In genomic region chr19:57241181-57241580, GRCh38 we compare ENCODE assay signal across 8 cellular contexts. TPM values are rescaled to one million over a fixed set of nuclear protein-coding genes. Genes with fewer than 3 reads are reported as not detected.
A peak's percentile ranks its signal among the peaks of the same experiment; 100 is the strongest.
DNase-seq lines count a peak whose midpoint lies in the region; ATAC-seq and TF ChIP-seq lines count a peak whose summit lies in the region.

No MANE protein-coding gene starts in this region.

- no peaks in the 10 kb centered on the region for H4K20me1 ChIP-seq in GM23248 (ENCODE audit: insufficient read depth)

- in situ Hi-C loops in GM23248 (cut with MboI), result no loop called here

- WGBS in GM23248 (ENCODE audit: low coverage in 1 of 2, low lambda C conversion rate in 2 of 2, missing lambda C conversion rate in 2 of 2), 2 experiments, result 9 to 14% methylated on average over 7 of the region's 7 CpGs
- WGBS in neuronal stem cell (ENCODE audit: extremely low coverage in 2 of 2, insufficient read length in 2 of 2, insufficient replicate concordance in 1 of 2), 2 donors, result no CpG with 5 or more reads among the region's 7 CpGs

- no peak overlapping the region for H2BK12ac ChIP-seq in neuronal stem cell (ENCODE audit: low read length)

- H4K91ac ChIP-seq in neuronal stem cell (ENCODE audit: low read depth, low read length, poor library complexity), result no peak overlapping the region

- H3K14ac ChIP-seq in neuronal stem cell (ENCODE audit: low read length), result no peak overlapping the region

- peaks cover 5% of the 10 kb centered on the region for H3K79me1 ChIP-seq in neuronal stem cell (ENCODE audit: low read depth, low read length)

- peak overlapping the region; percentile 98 for H3K4me3 ChIP-seq in GM23248
- H3K4me3 ChIP-seq in SJCRH30, result peak overlapping the region; percentile 95
- peak overlapping the region; percentile 71 to 85 for H3K4me3 ChIP-seq in neuronal stem cell (ENCODE audit: low read length in 2 of 2)

- no peak for ATAC-seq in GM21576 (IDR thresholded peaks at IDR 0.05; ENCODE audit: unreplicated experiment)

- H3K9me3 ChIP-seq in GM23248 (ENCODE audit: low read depth), result no peaks in the 10 kb centered on the region
- H3K9me3 ChIP-seq in SJCRH30 (replicated peaks), result no peaks in the 10 kb centered on the region
- H3K9me3 ChIP-seq in neuronal stem cell (replicated peaks in 1 of 2; ENCODE audit: control insufficient read depth in 2 of 2, insufficient read depth in 1 of 2, low read depth in 1 of 2, low read length in 2 of 2), result no peaks in the 10 kb centered on the region

- no peaks in the 10 kb centered on the region for H3K9me2 ChIP-seq in GM23248 (ENCODE audit: insufficient read depth)

- peak overlapping the region; percentile 100 for H2AFZ ChIP-seq in GM23248
- peak overlapping the region; percentile 97 for H2AFZ ChIP-seq in neuronal stem cell (ENCODE audit: low read length)

- peak; percentile 57 for DNase-seq in GM23248
- DNase-seq in SJCRH30, result peak in 1 of 2 experiments; percentile 6
- peak; percentile 62 to 72 for DNase-seq in erythroblast (lab: John Stamatoyannopoulos, UW)
- DNase-seq in neuronal stem cell (ENCODE audit: low spot score), result no peak
- no peak for DNase-seq in NCI-H1417 (lab: John Stamatoyannopoulos, UW)
- no peak for DNase-seq in central memory CD4-positive, alpha-beta T cell
- DNase-seq in NCI-H446 treated with DMSO at 0.1 percent for 48 hours (lab: John Stamatoyannopoulos, UW), result no peak

- H3K27ac ChIP-seq in GM23248 (peak overlapping the region; percentile 75), SJCRH30 (peak overlapping the region; percentile 78), neuronal stem cell (replicated peaks; ENCODE audit: low read length) (no peak overlapping the region)

- H2BK120ac ChIP-seq in neuronal stem cell (ENCODE audit: low read depth, low read length), result no peak overlapping the region

- H3K4me1 ChIP-seq in GM23248 (ENCODE audit: insufficient read depth) (peaks cover 12% of the 10 kb centered on the region), SJCRH30 (no peaks in the 10 kb centered on the region; the same call in 1 of the 2 replicates), neuronal stem cell (ENCODE audit: control insufficient read depth in 2 of 2, insufficient read depth in 1 of 2, low read depth in 1 of 2, low read length in 2 of 2) (peaks cover 6 to 8% of the 10 kb centered on the region in 2 donors)

- no peak overlapping the region for H2BK15ac ChIP-seq in neuronal stem cell (ENCODE audit: low read length)

- H3K27me3 ChIP-seq in GM23248 (replicated peaks; ENCODE audit: insufficient read depth), result no peaks in the 10 kb centered on the region
- H3K27me3 ChIP-seq in SJCRH30, result no peaks in the 10 kb centered on the region
- no peaks in the 10 kb centered on the region for H3K27me3 ChIP-seq in neuronal stem cell (ENCODE audit: control insufficient read depth in 3 of 3, insufficient read depth in 3 of 3, low read depth in 1 of 3, low read length in 3 of 3)

- no peak for TF ChIP-seq POLR2A in erythroblast (IDR thresholded peaks at IDR 0.05; ENCODE audit: low read length)

- peaks cover under 1% of the 10 kb centered on the region; the same call in 1 of the 2 replicates for H3K36me3 ChIP-seq in GM23248 (ENCODE audit: low read depth)
- H3K36me3 ChIP-seq in SJCRH30, result peaks cover 12% of the 10 kb centered on the region
- peaks cover 3 to 32% of the 10 kb centered on the region in 2 donors for H3K36me3 ChIP-seq in neuronal stem cell (replicated peaks in 1 of 2; ENCODE audit: control insufficient read depth in 2 of 2, insufficient read depth in 2 of 2, low read length in 2 of 2)

- H3K9ac ChIP-seq in GM23248 (peak overlapping the region; percentile 95), neuronal stem cell (ENCODE audit: low read depth, low read length, poor library complexity) (peak overlapping the region; percentile 92)

- H3K4ac ChIP-seq in neuronal stem cell (ENCODE audit: low read length), result no peak overlapping the region

- no peak overlapping the region for H2BK5ac ChIP-seq in neuronal stem cell (ENCODE audit: low read length)

- H3K4me2 ChIP-seq in GM23248 (ENCODE audit: unreplicated experiment) (peak overlapping the region; percentile 91), neuronal stem cell (ENCODE audit: insufficient read depth, low read length, poor library complexity, severe bottlenecking) (peak overlapping the region; percentile 78)

- H3K18ac ChIP-seq in neuronal stem cell (ENCODE audit: low read length), result no peak overlapping the region

- no peak overlapping the region for H4K8ac ChIP-seq in neuronal stem cell (ENCODE audit: low read depth, low read length)

- no peak overlapping the region for H3K23ac ChIP-seq in neuronal stem cell (ENCODE audit: low read depth, low read length, poor library complexity)

- H3F3A ChIP-seq in GM23248 (ENCODE audit: insufficient read depth), result no peaks in the 10 kb centered on the region

- no peak overlapping the region for H2AK5ac ChIP-seq in neuronal stem cell (ENCODE audit: low read depth, low read length)

- peaks cover 54% of the 10 kb centered on the region for H3K79me2 ChIP-seq in GM23248 (ENCODE audit: insufficient read depth)

RNA-seq across cellular contexts. Expression of gene ZNF805, which starts 0.7 kb away (rescaled TPM):
- 15.8 and 15.9 TPM in 2 replicates for total RNA-seq in GM23248 (2014; rRNA removed; shearing (Covaris generic))
- 2.1 and 3.2 TPM in 2 replicates for polyA plus RNA-seq in GM23248 (2016; fragmentation: Nextera tagmentation; extraction: Ambion mirVana)
- total RNA-seq in SJCRH30 (2014; rRNA removed; shearing (Covaris generic)), result 14.7 and 15.5 TPM in 2 replicates
- 4.1 TPM for polyA plus RNA-seq in neuronal stem cell (2013, experiment 1 of 2)
- polyA plus RNA-seq in neuronal stem cell (2013, experiment 2 of 2), result 4.5 TPM

RNA-seq across cellular contexts. Expression of gene AURKC, which starts 10.4 kb away (rescaled TPM):
- 0.25 and 1.3 TPM in 2 replicates for total RNA-seq in GM23248 (2014; rRNA removed; shearing (Covaris generic))
- 0.23 and 0.43 TPM in 2 replicates for polyA plus RNA-seq in GM23248 (2016; fragmentation: Nextera tagmentation; extraction: Ambion mirVana)
- 0.79 and 0.93 TPM in 2 replicates for total RNA-seq in SJCRH30 (2014; rRNA removed; shearing (Covaris generic))
- polyA plus RNA-seq in neuronal stem cell (2013, experiment 1 of 2), result 7.3 TPM
- 7.1 TPM for polyA plus RNA-seq in neuronal stem cell (2013, experiment 2 of 2)

RNA-seq across cellular contexts. Expression of gene ZNF460, which starts 39.1 kb away (rescaled TPM):
- 49.3 and 59.9 TPM in 2 replicates for total RNA-seq in GM23248 (2014; rRNA removed; shearing (Covaris generic))
- 7.6 and 8.5 TPM in 2 replicates for polyA plus RNA-seq in GM23248 (2016; fragmentation: Nextera tagmentation; extraction: Ambion mirVana)
- 39.4 and 40.5 TPM in 2 replicates for total RNA-seq in SJCRH30 (2014; rRNA removed; shearing (Covaris generic))
- 4.5 TPM for polyA plus RNA-seq in neuronal stem cell (2013, experiment 1 of 2)
- 5.6 TPM for polyA plus RNA-seq in neuronal stem cell (2013, experiment 2 of 2)

RNA-seq across cellular contexts. Expression of gene ZNF264, which starts 49.9 kb away (rescaled TPM):
- 15.8 and 23.5 TPM in 2 replicates for total RNA-seq in GM23248 (2014; rRNA removed; shearing (Covaris generic))
- 3.4 and 3.8 TPM in 2 replicates for polyA plus RNA-seq in GM23248 (2016; fragmentation: Nextera tagmentation; extraction: Ambion mirVana)
- total RNA-seq in SJCRH30 (2014; rRNA removed; shearing (Covaris generic)), result 15.5 and 18.2 TPM in 2 replicates
- 6.4 TPM for polyA plus RNA-seq in neuronal stem cell (2013, experiment 1 of 2)
- 6.6 TPM for polyA plus RNA-seq in neuronal stem cell (2013, experiment 2 of 2)

Comparison
In these comparisons a context has a peak if more than half of its experiments do, and no peak if none do; other contexts are left out.
1. DNase-seq: peak in GM23248 (single experiment) and erythroblast (2 of 2); none in neuronal stem cell (single experiment), NCI-H1417 (0 of 3), central memory CD4-positive, alpha-beta T cell (single experiment) and NCI-H446 treated with DMSO at 0.1 percent for 48 hours (single experiment).
2. Peak in every context shown above with its lines, with median percentiles within 50 percentile points of each other: H3K4me3 ChIP-seq.